In the genomic region with DNA sequence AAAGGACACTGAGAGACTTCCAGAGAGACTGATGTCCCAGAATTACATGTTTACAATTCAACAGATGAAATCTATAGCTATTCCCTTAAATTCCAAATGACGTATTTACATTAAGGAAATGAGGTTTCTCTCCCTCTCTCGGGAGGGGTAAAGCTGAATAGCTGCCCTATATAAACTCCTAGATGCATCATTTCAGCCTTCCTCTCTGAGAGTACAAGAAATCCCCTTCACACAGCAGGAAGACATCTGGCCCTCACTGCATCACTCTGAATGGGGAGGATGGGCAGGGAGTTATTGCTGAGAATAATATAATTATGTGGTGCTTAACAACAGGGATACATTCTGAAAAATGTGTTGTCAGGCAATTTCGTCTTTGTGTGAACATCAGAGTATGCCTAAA, we compare ENCODE assay signal across 1 cellular context.
TF ChIP-seq lines count a peak whose summit lies in the region.

No MANE protein-coding gene starts in this region.

TF ChIP-seq in GM12878, 131 proteins besides CTCF, POLR2A, EP300 and RAD21 (continued from another document):
- TF ChIP-seq SPI1 (IDR thresholded peaks at IDR 0.05; ENCODE audit: borderline replicate concordance, insufficient read depth, low read depth, low read length) = peak; percentile 14; the same call in 1 of the 2 replicates
- TF ChIP-seq BCL11A (IDR thresholded peaks at IDR 0.05; ENCODE audit: low read depth, low read length) = 0 out of 2 replicates have a peak, but pooled peaks have one; percentile 14
- no peak for TF ChIP-seq EGR1 (IDR thresholded peaks at IDR 0.05; ENCODE audit: borderline replicate concordance in 1 of 2, low read depth in 2 of 2, low read length in 2 of 2)
- 0 out of 2 replicates have a peak, but pooled peaks have one; percentile 11 for TF ChIP-seq TCF7 (IDR thresholded peaks at IDR 0.05; ENCODE audit: borderline replicate concordance)
- TF ChIP-seq CBX5 (IDR thresholded peaks at IDR 0.05; ENCODE audit: low read depth) = 0 out of 2 replicates have a peak, but pooled peaks have one; percentile 39
- peak; percentile 72; the same call in 1 of the 2 replicates for TF ChIP-seq CREB1 (IDR thresholded peaks at IDR 0.05; ENCODE audit: low read depth)
- peak; percentile 71; the same call in 1 of the 2 replicates for TF ChIP-seq FOXM1 (IDR thresholded peaks at IDR 0.05; ENCODE audit: low read depth, low read length)
- TF ChIP-seq SP1 (IDR thresholded peaks at IDR 0.05; ENCODE audit: low read depth, low read length) = peak; percentile 24
- TF ChIP-seq, protein P1, sequence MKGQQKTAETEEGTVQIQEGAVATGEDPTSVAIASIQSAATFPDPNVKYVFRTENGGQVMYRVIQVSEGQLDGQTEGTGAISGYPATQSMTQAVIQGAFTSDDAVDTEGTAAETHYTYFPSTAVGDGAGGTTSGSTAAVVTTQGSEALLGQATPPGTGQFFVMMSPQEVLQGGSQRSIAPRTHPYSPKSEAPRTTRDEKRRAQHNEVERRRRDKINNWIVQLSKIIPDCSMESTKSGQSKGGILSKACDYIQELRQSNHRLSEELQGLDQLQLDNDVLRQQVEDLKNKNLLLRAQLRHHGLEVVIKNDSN (IDR thresholded peaks at IDR 0.05; ENCODE audit: borderline replicate concordance, extremely low read length, insufficient read depth, low read depth, low read length) = no peak
- TF ChIP-seq MEF2A (IDR thresholded peaks at IDR 0.05; ENCODE audit: insufficient read depth, low read depth, low read length) = 0 out of 2 replicates have a peak, but pooled peaks have one; percentile 29
- TF ChIP-seq CREM (IDR thresholded peaks at IDR 0.05; ENCODE audit: low read depth) = 0 out of 2 replicates have a peak, but pooled peaks have one; percentile 34
- TF ChIP-seq RUNX3 (IDR thresholded peaks at IDR 0.05; ENCODE audit: low read length) = peak; percentile 63
- 0 out of 2 replicates have a peak, but pooled peaks have one; percentile 24 for TF ChIP-seq ZNF24 (IDR thresholded peaks at IDR 0.05)
- no peak for TF ChIP-seq KLF5 (IDR thresholded peaks at IDR 0.05; ENCODE audit: partially characterized antibody)
- peak; percentile 87 for TF ChIP-seq EED (IDR thresholded peaks at IDR 0.05; ENCODE audit: low read depth)
- TF ChIP-seq, protein P2, sequence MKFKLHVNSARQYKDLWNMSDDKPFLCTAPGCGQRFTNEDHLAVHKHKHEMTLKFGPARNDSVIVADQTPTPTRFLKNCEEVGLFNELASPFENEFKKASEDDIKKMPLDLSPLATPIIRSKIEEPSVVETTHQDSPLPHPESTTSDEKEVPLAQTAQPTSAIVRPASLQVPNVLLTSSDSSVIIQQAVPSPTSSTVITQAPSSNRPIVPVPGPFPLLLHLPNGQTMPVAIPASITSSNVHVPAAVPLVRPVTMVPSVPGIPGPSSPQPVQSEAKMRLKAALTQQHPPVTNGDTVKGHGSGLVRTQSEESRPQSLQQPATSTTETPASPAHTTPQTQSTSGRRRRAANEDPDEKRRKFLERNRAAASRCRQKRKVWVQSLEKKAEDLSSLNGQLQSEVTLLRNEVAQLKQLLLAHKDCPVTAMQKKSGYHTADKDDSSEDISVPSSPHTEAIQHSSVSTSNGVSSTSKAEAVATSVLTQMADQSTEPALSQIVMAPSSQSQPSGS (IDR thresholded peaks at IDR 0.05; ENCODE audit: low read length) = peak; percentile 62; the same call in 1 of the 2 replicates
- 0 out of 2 replicates have a peak, but pooled peaks have one; percentile 17 for TF ChIP-seq ATF7 (IDR thresholded peaks at IDR 0.05; ENCODE audit: low read depth)
- TF ChIP-seq GABPA (IDR thresholded peaks at IDR 0.05; ENCODE audit: low read depth) = 0 out of 2 replicates have a peak, but pooled peaks have one; percentile 26
- peak; percentile 68; the same call in 1 of the 2 replicates for TF ChIP-seq TCF3 (IDR thresholded peaks at IDR 0.05; ENCODE audit: borderline replicate concordance, insufficient read depth, low read depth, low read length)
